ENCODE assay signal across 13 cellular contexts in the genomic region with DNA sequence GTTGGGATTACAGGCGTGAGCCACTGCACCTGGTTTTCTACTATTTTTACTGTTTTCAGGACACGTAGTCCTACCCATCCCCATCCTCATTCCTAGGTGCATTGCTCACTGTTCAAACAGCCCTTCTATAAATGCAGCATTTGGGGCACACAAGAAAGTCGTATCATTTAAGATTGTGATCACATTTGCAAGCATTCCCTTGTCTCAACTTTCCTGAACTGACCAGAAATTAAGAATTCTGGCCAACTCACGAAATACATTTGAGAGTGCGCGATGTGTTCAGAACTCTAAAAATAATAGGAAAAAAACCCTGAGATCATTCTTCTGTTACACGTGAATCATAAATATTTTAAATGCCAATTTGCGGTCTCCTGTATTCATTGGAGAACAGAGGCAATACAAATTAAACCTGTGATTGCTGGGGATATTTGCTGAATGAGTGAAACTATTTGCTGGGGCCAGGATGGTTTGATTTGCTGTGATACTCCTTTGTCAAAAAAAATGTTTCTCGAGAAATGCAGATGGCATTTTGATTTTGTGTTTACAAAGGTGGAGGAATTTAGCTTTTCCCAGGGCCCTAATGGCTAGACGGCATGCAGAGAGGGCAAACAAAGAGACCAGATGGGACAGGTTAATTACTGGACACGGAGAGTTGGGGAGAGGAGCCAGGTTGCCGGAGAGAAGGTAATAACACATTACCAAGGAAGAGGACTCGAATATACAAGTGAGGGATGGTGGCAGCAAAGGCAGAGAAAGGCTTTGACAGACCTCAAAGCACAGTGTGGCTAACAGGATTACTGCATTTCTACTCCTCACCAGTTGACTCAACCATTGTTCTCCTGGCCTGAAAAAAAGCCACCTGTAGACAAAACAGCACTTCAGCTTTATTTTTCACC. TPM values are rescaled to one million over a fixed set of nuclear protein-coding genes. Genes with fewer than 3 reads are reported as not detected.
DNase-seq lines count a peak whose midpoint lies in the region; ATAC-seq, FAIRE-seq and TF ChIP-seq lines count a peak whose summit lies in the region.
"Had no signal": no experiment of that assay in that cellular context is flagged by ENCODE, and none has a peak within 500 bp of the region (broad histone marks: within the 10 kb centered on the region; RNA-seq: fewer than 3 reads in every experiment).

No MANE protein-coding gene starts in this region.

- 0 out of 5 replicates have a peak, but pooled peaks of 1 of the 2 experiments have one; percentile 4 for TF ChIP-seq RAD21 in A549 (conservative IDR thresholded peaks at IDR 0.05 in 1 of 2, IDR thresholded peaks at IDR 0.05 in 1 of 2)

- H3K4me2 ChIP-seq in A549, result peak overlapping the region; percentile 77

- TF ChIP-seq CTCF in A549 (IDR thresholded peaks at IDR 0.05), result no peak

- FAIRE-seq in A549 (lab: Jason Lieb, UNC) (peak; percentile 82), HTR-8/SVneo (lab: Jason Lieb, UNC) (no peak)
- FAIRE-seq: endothelial cell of umbilical vein had no signal

- H3K4me1 ChIP-seq in A549, result peaks cover 24% of the 10 kb centered on the region
- peaks cover 12% of the 10 kb centered on the region for H3K4me1 ChIP-seq in HUES48 (ENCODE audit: control insufficient read depth, insufficient read depth, low read length)
- peaks cover 10% of the 10 kb centered on the region for H3K4me1 ChIP-seq in NT2/D1 (ENCODE audit: insufficient read depth, insufficient read length)
- peaks cover 11% of the 10 kb centered on the region for H3K4me1 ChIP-seq in iPS-20b (ENCODE audit: insufficient read depth, low read length)

- H3K4me1 Mint-ChIP-seq in activated T-cell treated with anti-CD3 and anti-CD28 coated beads, Interleukin-2, amount 50 U/mL, for 4 hours (ENCODE audit: low read depth), result peaks cover 3% of the 10 kb centered on the region

- CTCF ChIA-PET in A549 (lab: Yijun Ruan, JAX), result interaction anchor here (0.8 to 3.6 kb wide), 4 partner anchors 16 to 174 kb away, joined by 3 to 23 read pairs (median 16); no protein-coding TSS in a partner anchor

- 3% methylated on average over 13 of the region's 13 CpGs for WGBS in A549 (ENCODE audit: missing lambda C conversion rate)

- H3K27ac ChIP-seq in A549 (peak overlapping the region; percentile 81 to 83), HUES48 (ENCODE audit: low read depth, low read length) (peak overlapping the region; percentile 81), iPS-20b (ENCODE audit: low read length) (no peak overlapping the region)

- DNase-seq in A549 (ENCODE audit: low read depth in 1 of 2, low spot score in 1 of 2) (peak in 1 of 2 experiments; percentile 82), NT2/D1 (ENCODE audit: low read depth, low spot score) (peak; percentile 85), GM19238 (ENCODE audit: insufficient read length, low spot score) (no peak), HTR-8/SVneo (ENCODE audit: insufficient read length, low spot score) (no peak), CD1c-positive myeloid dendritic cell (ENCODE audit: extremely low spot score) (no peak)
- DNase-seq in activated T-cell treated with anti-CD3 and anti-CD28 coated beads, Interleukin-2, amount 50 U/mL, for 4 hours, result no peak
- DNase-seq: activated CD8-positive, alpha-beta T cell treated with anti-CD3 and anti-CD28 coated beads for 36 hours; activated naive CD8-positive, alpha-beta T cell treated with anti-CD3 and anti-CD28 coated beads, Interleukin-2, amount 50 U/mL, for 24 hours; GDM1 had no signal

- H3K27me3 ChIP-seq in HUES48 (ENCODE audit: control insufficient read depth, insufficient read depth, low read length) (no peaks in the 10 kb centered on the region), NT2/D1 (ENCODE audit: insufficient read depth, insufficient read length) (no peaks in the 10 kb centered on the region), iPS-20b (ENCODE audit: insufficient read depth, low read length) (no peaks in the 10 kb centered on the region)

- no peaks in the 10 kb centered on the region for H3K27me3 Mint-ChIP-seq in activated T-cell treated with anti-CD3 and anti-CD28 coated beads, Interleukin-2, amount 50 U/mL, for 4 hours (ENCODE audit: low read depth)
- H3K27me3 Mint-ChIP-seq: activated CD8-positive, alpha-beta T cell treated with anti-CD3 and anti-CD28 coated beads for 36 hours; activated naive CD8-positive, alpha-beta T cell treated with anti-CD3 and anti-CD28 coated beads, Interleukin-2, amount 50 U/mL, for 24 hours had no signal

- peaks cover 7% of the 10 kb centered on the region for H3K36me3 Mint-ChIP-seq in activated T-cell treated with anti-CD3 and anti-CD28 coated beads, Interleukin-2, amount 50 U/mL, for 4 hours (ENCODE audit: insufficient read depth)

- H3K4me3 Mint-ChIP-seq in activated T-cell treated with anti-CD3 and anti-CD28 coated beads, Interleukin-2, amount 50 U/mL, for 4 hours, result no peak overlapping the region
- H3K4me3 Mint-ChIP-seq: activated CD8-positive, alpha-beta T cell treated with anti-CD3 and anti-CD28 coated beads for 36 hours; activated naive CD8-positive, alpha-beta T cell treated with anti-CD3 and anti-CD28 coated beads, Interleukin-2, amount 50 U/mL, for 24 hours had no signal

- no peaks in the 10 kb centered on the region for H3K9me3 Mint-ChIP-seq in activated T-cell treated with anti-CD3 and anti-CD28 coated beads, Interleukin-2, amount 50 U/mL, for 4 hours
- H3K9me3 Mint-ChIP-seq: activated CD8-positive, alpha-beta T cell treated with anti-CD3 and anti-CD28 coated beads for 36 hours; activated naive CD8-positive, alpha-beta T cell treated with anti-CD3 and anti-CD28 coated beads, Interleukin-2, amount 50 U/mL, for 24 hours had no signal

- POLR2A ChIA-PET in A549 (lab: Yijun Ruan, JAX), result interaction anchor here (0.6 kb wide), 1 partner anchor 1444 kb away, joined by 3 read pairs; the partner anchor contains the start of gene MTFR1L

- H3K4me3 ChIP-seq in A549, result no peak overlapping the region
- 0 out of 2 replicates have a peak overlapping the region, but pooled peaks have one; percentile 6 for H3K4me3 ChIP-seq in HUES48 (ENCODE audit: low read depth, low read length)
- H3K4me3 ChIP-seq in NT2/D1 (ENCODE audit: insufficient read length, low read depth), result no peak overlapping the region
- H3K4me3 ChIP-seq in iPS-20b (ENCODE audit: low read length), result peak overlapping the region; percentile 20; the same call in 1 of the 2 replicates

- no peak for TF ChIP-seq POLR2A in A549 (IDR thresholded peaks at IDR 0.05; ENCODE audit: low read length)

- H3K9ac ChIP-seq in HUES48 (ENCODE audit: low read depth, low read length) (peak overlapping the region; percentile 49; the same call in 1 of the 2 replicates), NT2/D1 (ENCODE audit: insufficient read length, low read depth) (no peak overlapping the region), iPS-20b (ENCODE audit: low read depth, low read length) (peak overlapping the region; percentile 33; the same call in 1 of the 2 replicates)

- peak in 1 of 2 experiments; percentile 30; a peak in 1 of 5 replicates for TF ChIP-seq EP300 in A549 (IDR thresholded peaks at IDR 0.05)

- ATAC-seq in A549, result peak; percentile 79 to 87; a peak in 5 of 6 replicates
- ATAC-seq in activated T-cell treated with anti-CD3 and anti-CD28 coated beads, Interleukin-2, amount 50 U/mL, for 4 hours, result no peak
- ATAC-seq: activated CD8-positive, alpha-beta T cell treated with anti-CD3 and anti-CD28 coated beads for 36 hours; activated naive CD8-positive, alpha-beta T cell treated with anti-CD3 and anti-CD28 coated beads, Interleukin-2, amount 50 U/mL, for 24 hours had no signal

- H3K9me3 ChIP-seq in A549 (no peaks in the 10 kb centered on the region), HUES48 (ENCODE audit: control insufficient read depth, insufficient read depth, low read length) (no peaks in the 10 kb centered on the region), NT2/D1 (ENCODE audit: insufficient read depth, low read length) (no peaks in the 10 kb centered on the region), iPS-20b (ENCODE audit: insufficient read depth, low read depth, low read length) (no peaks in the 10 kb centered on the region)

- H3K36me3 ChIP-seq in HUES48 (ENCODE audit: control insufficient read depth, insufficient read depth, low read length) (peaks cover 11% of the 10 kb centered on the region; the same call in 1 of the 2 replicates), NT2/D1 (ENCODE audit: insufficient read depth, insufficient read length, low read length) (peaks cover 32% of the 10 kb centered on the region), iPS-20b (ENCODE audit: insufficient read depth, low read depth, low read length) (peaks cover 3% of the 10 kb centered on the region; the same call in 1 of the 2 replicates)

TF ChIP-seq in A549, 52 proteins besides CTCF, POLR2A, EP300 and RAD21 (continues in another document):
- TF ChIP-seq, protein P1, sequence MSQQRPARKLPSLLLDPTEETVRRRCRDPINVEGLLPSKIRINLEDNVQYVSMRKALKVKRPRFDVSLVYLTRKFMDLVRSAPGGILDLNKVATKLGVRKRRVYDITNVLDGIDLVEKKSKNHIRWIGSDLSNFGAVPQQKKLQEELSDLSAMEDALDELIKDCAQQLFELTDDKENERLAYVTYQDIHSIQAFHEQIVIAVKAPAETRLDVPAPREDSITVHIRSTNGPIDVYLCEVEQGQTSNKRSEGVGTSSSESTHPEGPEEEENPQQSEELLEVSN (IDR thresholded peaks at IDR 0.05; ENCODE audit: borderline replicate concordance, low read depth), result no peak
- TF ChIP-seq HDAC2 (IDR thresholded peaks at IDR 0.05), result no peak

RNA-seq across cellular contexts. Expression of gene STPG1, which starts 38.4 kb away (rescaled TPM):
- polyA plus RNA-seq in A549 (2011; rRNA removed) (9.5 and 9.7 TPM in 2 replicates), A549 (2017; fragmentation: RNase III; extraction: RNeasy Plus Mini Kit Qiagen cat#74134 plus additional on column Dnase treatment) (4.2 to 4.9 TPM (median 4.4 TPM) in 3 replicates)
- 4.2 and 5.0 TPM in 2 replicates for polyA plus RNA-seq in A549 (2012; cell fraction: cytosol; rRNA removed)
- 3.8 and 5.1 TPM in 2 replicates for polyA plus RNA-seq in A549 (2012; cell fraction: nucleus; rRNA removed)
- polyA minus RNA-seq in A549 (2011; rRNA and poly(A)+ RNA removed), result 6.7 and 7.3 TPM in 2 replicates
- 1 to 10 TPM; 3.2 to 4.2 (median 3.9) TPM for total RNA-seq in activated T-cell treated with anti-CD3 and anti-CD28 coated beads, Interleukin-2, amount 50 U/mL, for 4 hours

RNA-seq across cellular contexts. Expression of gene NIPAL3, which starts 40.5 kb away (rescaled TPM):
- 10.4 and 14.7 TPM in 2 replicates for polyA plus RNA-seq in A549 (2011; rRNA removed)
- 4.0 and 5.6 TPM in 2 replicates for polyA plus RNA-seq in A549 (2012; cell fraction: cytosol; rRNA removed)
- polyA plus RNA-seq in A549 (2012; cell fraction: nucleus; rRNA removed), result 4.1 and 4.3 TPM in 2 replicates
- polyA plus RNA-seq in A549 (2017; fragmentation: RNase III; extraction: RNeasy Plus Mini Kit Qiagen cat#74134 plus additional on column Dnase treatment), result 4.5 to 5.2 TPM (median 5.1 TPM) in 3 replicates
- polyA minus RNA-seq in A549 (2011; rRNA and poly(A)+ RNA removed), result 18.6 and 20.4 TPM in 2 replicates
- total RNA-seq in activated T-cell treated with anti-CD3 and anti-CD28 coated beads, Interleukin-2, amount 50 U/mL, for 4 hours, result 10 to 100 TPM; 24.0 to 31.8 (median 26.8) TPM

RNA-seq across cellular contexts. Expression of gene GRHL3, which starts 56.0 kb away (rescaled TPM):
- polyA plus RNA-seq in A549 (2011; rRNA removed) (1.6 and 2.5 TPM in 2 replicates), A549 (2017; fragmentation: RNase III; extraction: RNeasy Plus Mini Kit Qiagen cat#74134 plus additional on column Dnase treatment) (0.58 to 0.71 TPM (median 0.59 TPM) in 3 replicates)
- polyA plus RNA-seq in A549 (2012; cell fraction: cytosol; rRNA removed), result 1.2 and 1.4 TPM in 2 replicates
- 1.2 and 1.8 TPM in 2 replicates for polyA plus RNA-seq in A549 (2012; cell fraction: nucleus; rRNA removed)
- 0.68 and 1.2 TPM in 2 replicates for polyA minus RNA-seq in A549 (2011; rRNA and poly(A)+ RNA removed)
- not detected for total RNA-seq in activated T-cell treated with anti-CD3 and anti-CD28 coated beads, Interleukin-2, amount 50 U/mL, for 4 hours
- total RNA-seq: activated CD8-positive, alpha-beta T cell treated with anti-CD3 and anti-CD28 coated beads for 36 hours; endothelial cell of umbilical vein had no signal
- polyA plus RNA-seq: endothelial cell of umbilical vein, neural cell had no signal

Comparison
In these comparisons a context has a peak if more than half of its experiments do, and no peak if none do; other contexts are left out.
1. ATAC-seq: peak in A549 (2 of 2); none in activated T-cell treated with anti-CD3 and anti-CD28 coated beads, Interleukin-2, amount 50 U/mL, for 4 hours (0 of 2).
2. H3K4me3 ChIP-seq: peak in HUES48 (single experiment) and iPS-20b (single experiment); none in A549 (single experiment) and NT2/D1 (single experiment).